8 cellular contexts compared by ENCODE assay signal in the genomic region with DNA sequence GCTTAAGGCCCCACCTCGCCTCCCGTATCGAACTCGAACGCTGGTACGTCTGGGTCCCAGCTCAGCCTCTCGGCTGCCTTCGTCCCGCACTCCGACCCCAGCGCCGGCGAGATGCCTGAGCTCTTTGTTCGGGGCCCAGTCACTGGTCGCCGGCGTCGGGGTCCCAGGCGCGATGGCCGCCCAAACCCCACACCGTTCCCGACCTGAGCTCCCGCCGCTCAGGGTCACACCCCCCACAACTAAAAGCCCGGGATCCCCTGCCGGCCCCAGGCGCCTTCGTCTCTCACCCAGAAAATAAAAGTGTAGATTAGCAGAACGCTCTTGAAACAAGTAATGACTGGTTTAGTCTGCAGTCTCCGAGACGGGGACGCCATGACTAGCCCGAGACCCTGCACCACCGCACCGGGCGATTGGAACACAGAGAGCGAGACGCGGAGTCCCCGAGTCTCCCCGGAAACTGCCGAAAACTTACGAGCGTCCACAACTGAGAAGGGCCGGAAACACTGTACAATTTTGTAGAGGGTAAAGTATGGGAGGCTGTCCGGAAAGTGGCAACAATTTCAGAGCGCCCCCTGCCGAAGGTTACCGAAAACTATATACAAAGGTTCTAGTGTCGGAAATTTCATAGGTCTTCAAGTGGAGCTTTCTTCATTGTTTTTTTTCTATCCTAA. TPM values are rescaled to one million over a fixed set of nuclear protein-coding genes. Genes with fewer than 3 reads are reported as not detected.
DNase-seq lines count a peak whose midpoint lies in the region; ATAC-seq, FAIRE-seq and TF ChIP-seq lines count a peak whose summit lies in the region.

Gene TSPAN6 (minus strand): TSS at position 486 of the 671 bp plus-strand sequence. CDS start 112 bp downstream, at position 374.

- peak within 1 kb of the TSS; percentile 24 for H2BK120ac ChIP-seq in H9 (ENCODE audit: low read depth, low read length, poor library complexity, severe bottlenecking)

- H3K4me1 ChIP-seq in H9 (ENCODE audit: insufficient read depth, low read length) (no peaks in the 10 kb centered on the region; the same call in 1 of the 2 replicates), small intestine (ENCODE audit: control insufficient read depth in 2 of 2, insufficient read depth in 1 of 2, low read depth in 1 of 2, low read length in 1 of 2) (no peaks in the 10 kb centered on the region)

- no peak within 1 kb of the TSS for H2BK15ac ChIP-seq in H9 (ENCODE audit: low read depth, low read length)

- no CpG with 5 or more reads among the region's 51 CpGs for WGBS in H9 (ENCODE audit: extremely low coverage, insufficient read length, low lambda C conversion rate)
- WGBS in small intestine, 3 donors = 2 to 36% (median 12%) methylated on average over 47 to 51 of the region's 51 CpGs

- H3K27ac Mint-ChIP-seq in H9 (peak within 1 kb of the TSS; percentile 92 to 99 (median 99)), WTC11 (peak within 1 kb of the TSS; percentile 99), immature natural killer cell (no peak within 1 kb of the TSS)

- H2BK12ac ChIP-seq in H9 (ENCODE audit: insufficient read length, low read depth, low read length) = no peak within 1 kb of the TSS

- H2BK5ac ChIP-seq in H9 (ENCODE audit: insufficient read length, low read length) = no peak within 1 kb of the TSS

- H3K79me1 ChIP-seq in H9 (ENCODE audit: insufficient read depth, low read depth, low read length, poor library complexity, severe bottlenecking) = no peaks in the 10 kb centered on the region

- peak within 1 kb of the TSS; percentile 65 to 66 for H3K4me3 ChIP-seq in cardiac fibroblast (replicated peaks in 1 of 2; ENCODE audit: low read depth in 2 of 2, low read length in 2 of 2)
- H3K4me3 ChIP-seq in small intestine (ENCODE audit: low read depth in 1 of 2, low read length in 2 of 2) = peak within 1 kb of the TSS; percentile 36 to 53

- H4K5ac ChIP-seq in H9 (ENCODE audit: insufficient read length, low read depth, low read length) = no peak within 1 kb of the TSS

- no peak within 1 kb of the TSS for H3K23ac ChIP-seq in H9 (ENCODE audit: insufficient read length, low read depth, low read length)

- H3T11ph ChIP-seq in H9 (ENCODE audit: low read length) = no peak within 1 kb of the TSS

- H3K27me3 ChIP-seq in H9 (ENCODE audit: insufficient read depth, low read length) (no peaks in the 10 kb centered on the region), small intestine (ENCODE audit: control insufficient read depth in 2 of 2, insufficient read depth in 2 of 2, low read length in 2 of 2) (no peaks in the 10 kb centered on the region)

- H2AFZ ChIP-seq in H9 (ENCODE audit: low read length) = no peak within 1 kb of the TSS

- in situ Hi-C loops in KBM-7 (cut with MboI; ENCODE audit: low pct_unique_long_range_greater_than_20kb, low sequenced_read_pairs) = no loop called here

- no peak within 1 kb of the TSS for H4K91ac ChIP-seq in H9 (ENCODE audit: insufficient read length, low read depth, low read length)

- H3K9me3 ChIP-seq in H9 (ENCODE audit: control insufficient read depth, low read depth, low read length) = no peaks in the 10 kb centered on the region
- H3K9me3 ChIP-seq in small intestine (ENCODE audit: control insufficient read depth, low read depth) = no peaks in the 10 kb centered on the region

- peak within 1 kb of the TSS; percentile 66 for H3K18ac ChIP-seq in H9 (ENCODE audit: insufficient read length, low read depth, low read length)

- peak; percentile 86 for DNase-seq in Daoy (ENCODE audit: low read depth)
- peak; percentile 72 for DNase-seq in H9
- peak; percentile 54 for DNase-seq in NCI-H128 (lab: John Stamatoyannopoulos, UW; ENCODE audit: unreplicated experiment)
- DNase-seq in WTC11 (ENCODE audit: low spot score) = peak; percentile 78
- peak; percentile 90 to 91 for DNase-seq in cardiac fibroblast (ENCODE audit: low read depth in 2 of 2)
- DNase-seq in immature natural killer cell = peak; percentile 15 to 31 (median 16)
- peak; percentile 82 for DNase-seq in small intestine
- DNase-seq in KBM-7 = no peak

- no peaks in the 10 kb centered on the region; the same call in 1 of the 2 replicates for H3K27me3 Mint-ChIP-seq in H9 (ENCODE audit: low read depth)
- no peaks in the 10 kb centered on the region for H3K27me3 Mint-ChIP-seq in WTC11 (ENCODE audit: low read depth)
- H3K27me3 Mint-ChIP-seq in immature natural killer cell (ENCODE audit: low read depth in 3 of 3) = peaks cover 8 to 26% (median 14%) of the 10 kb centered on the region in 3 donors

- H2AK5ac ChIP-seq in H9 (ENCODE audit: insufficient read length, low read length) = no peak within 1 kb of the TSS

- peak within 1 kb of the TSS; percentile 74 for H3K14ac ChIP-seq in H9 (ENCODE audit: insufficient read depth, low read length)

- H3K27ac ChIP-seq in H9 (ENCODE audit: insufficient read length, low read depth, low read length) = no peak within 1 kb of the TSS
- peak within 1 kb of the TSS in 1 of 2 donors; percentile 67 for H3K27ac ChIP-seq in small intestine (ENCODE audit: low read depth in 1 of 2, low read length in 1 of 2)

- H3K36me3 Mint-ChIP-seq in H9 (ENCODE audit: insufficient read depth in 1 of 3, low read depth in 3 of 3) (peaks cover 10 to 33% (median 22%) of the 10 kb centered on the region in 3 experiments), WTC11 (peaks cover 17% of the 10 kb centered on the region), immature natural killer cell (no peaks in the 10 kb centered on the region)

- peak; percentile 61; the same call in 2 of the 3 replicates for TF ChIP-seq CTCF in H9 (conservative IDR thresholded peaks at IDR 0.05)
- no peak; the same call in 1 of the 2 replicates for TF ChIP-seq CTCF in WTC11 (IDR thresholded peaks at IDR 0.05)
- TF ChIP-seq CTCF in cardiac fibroblast (IDR thresholded peaks at IDR 0.05; ENCODE audit: low read depth, low read length) = peak; percentile 52

- ATAC-seq in WTC11 = peak; percentile 98

- no peak within 1 kb of the TSS for H4K8ac ChIP-seq in H9 (replicated peaks; ENCODE audit: insufficient read length, low read depth, low read length)

- H3K23me2 ChIP-seq in H9 (ENCODE audit: insufficient read length, low read depth, low read length, poor library complexity, severe bottlenecking) = no peaks in the 10 kb centered on the region

- H3K4me3 Mint-ChIP-seq in H9 = peak within 1 kb of the TSS; percentile 84 to 96
- peak within 1 kb of the TSS; percentile 97 for H3K4me3 Mint-ChIP-seq in WTC11
- H3K4me3 Mint-ChIP-seq in immature natural killer cell = peak within 1 kb of the TSS; percentile 75 to 79 (median 76)

- H3K4me1 Mint-ChIP-seq in H9 (peaks cover 8 to 12% of the 10 kb centered on the region in 2 experiments), WTC11 (peaks cover 23% of the 10 kb centered on the region), immature natural killer cell (peaks cover 4 to 9% of the 10 kb centered on the region in 2 donors)

- no peaks in the 10 kb centered on the region for H3K79me2 ChIP-seq in H9 (ENCODE audit: insufficient read depth, low read length)

- CTCF ChIA-PET in WTC11 (lab: Charles Lee) = interaction anchor here (0.6 to 3.0 kb wide), 15 partner anchors 9 to 241 kb away, joined by 3 to 19 read pairs (median 4); no protein-coding TSS in a partner anchor

- H3K56ac ChIP-seq in H9 (ENCODE audit: insufficient read length, low read depth, low read length) = no peak within 1 kb of the TSS

- FAIRE-seq in small intestine (lab: Jason Lieb, UNC) = no peak

- POLR2A ChIA-PET in WTC11 (lab: Charles Lee) = no interaction called here

- peak within 1 kb of the TSS; percentile 51 for H3K4me2 ChIP-seq in H9 (ENCODE audit: insufficient read depth, insufficient read length, low read length)

- H4K20me1 ChIP-seq in H9 (ENCODE audit: control insufficient read depth, insufficient read depth, insufficient read length) = no peaks in the 10 kb centered on the region

- no peak within 1 kb of the TSS for H3K4ac ChIP-seq in H9 (ENCODE audit: low read depth, low read length)

- H3K9ac ChIP-seq in H9 (ENCODE audit: extremely low read depth, insufficient read length, low read length) = peak within 1 kb of the TSS; percentile 70

- no peak within 1 kb of the TSS for H2BK20ac ChIP-seq in H9 (ENCODE audit: low read depth, low read length, poor library complexity, severe bottlenecking)

- H3K9me3 Mint-ChIP-seq in H9 (peaks cover 4 to 58% of the 10 kb centered on the region in 2 experiments; a peak in 4 of 5 replicates), WTC11 (no peaks in the 10 kb centered on the region), immature natural killer cell (peaks cover 0 to 9% (median 1%) of the 10 kb centered on the region in 6 donors)

- no peaks in the 10 kb centered on the region for H3K36me3 ChIP-seq in small intestine (ENCODE audit: control insufficient read depth in 2 of 2, insufficient read depth in 2 of 2, low read length in 2 of 2)

TF ChIP-seq in WTC11, 78 proteins besides CTCF, POLR2A, EP300 and RAD21 (continues in another document):
- TF ChIP-seq ZNF423 (CRISPR knock-in tag; IDR thresholded peaks at IDR 0.05) = no peak
- TF ChIP-seq, protein P1, sequence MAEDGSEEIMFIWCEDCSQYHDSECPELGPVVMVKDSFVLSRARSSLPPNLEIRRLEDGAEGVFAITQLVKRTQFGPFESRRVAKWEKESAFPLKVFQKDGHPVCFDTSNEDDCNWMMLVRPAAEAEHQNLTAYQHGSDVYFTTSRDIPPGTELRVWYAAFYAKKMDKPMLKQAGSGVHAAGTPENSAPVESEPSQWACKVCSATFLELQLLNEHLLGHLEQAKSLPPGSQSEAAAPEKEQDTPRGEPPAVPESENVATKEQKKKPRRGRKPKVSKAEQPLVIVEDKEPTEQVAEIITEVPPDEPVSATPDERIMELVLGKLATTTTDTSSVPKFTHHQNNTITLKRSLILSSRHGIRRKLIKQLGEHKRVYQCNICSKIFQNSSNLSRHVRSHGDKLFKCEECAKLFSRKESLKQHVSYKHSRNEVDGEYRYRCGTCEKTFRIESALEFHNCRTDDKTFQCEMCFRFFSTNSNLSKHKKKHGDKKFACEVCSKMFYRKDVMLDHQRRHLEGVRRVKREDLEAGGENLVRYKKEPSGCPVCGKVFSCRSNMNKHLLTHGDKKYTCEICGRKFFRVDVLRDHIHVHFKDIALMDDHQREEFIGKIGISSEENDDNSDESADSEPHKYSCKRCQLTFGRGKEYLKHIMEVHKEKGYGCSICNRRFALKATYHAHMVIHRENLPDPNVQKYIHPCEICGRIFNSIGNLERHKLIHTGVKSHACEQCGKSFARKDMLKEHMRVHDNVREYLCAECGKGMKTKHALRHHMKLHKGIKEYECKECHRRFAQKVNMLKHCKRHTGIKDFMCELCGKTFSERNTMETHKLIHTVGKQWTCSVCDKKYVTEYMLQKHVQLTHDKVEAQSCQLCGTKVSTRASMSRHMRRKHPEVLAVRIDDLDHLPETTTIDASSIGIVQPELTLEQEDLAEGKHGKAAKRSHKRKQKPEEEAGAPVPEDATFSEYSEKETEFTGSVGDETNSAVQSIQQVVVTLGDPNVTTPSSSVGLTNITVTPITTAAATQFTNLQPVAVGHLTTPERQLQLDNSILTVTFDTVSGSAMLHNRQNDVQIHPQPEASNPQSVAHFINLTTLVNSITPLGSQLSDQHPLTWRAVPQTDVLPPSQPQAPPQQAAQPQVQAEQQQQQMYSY (CRISPR knock-in tag; IDR thresholded peaks at IDR 0.05) = no peak
- TF ChIP-seq RORB (CRISPR knock-in tag; IDR thresholded peaks at IDR 0.05) = no peak

RNA-seq across cellular contexts. Expression of gene TSPAN6, which starts in this region (rescaled TPM):
- total RNA-seq in Daoy (2014; rRNA removed; shearing (Covaris generic)) = 36.3 and 39.1 TPM in 2 replicates
- total RNA-seq in H9 (2021) (61.3 and 62.8 TPM in 2 replicates), WTC11 (2021) (47.0 to 50.5 TPM (median 49.8 TPM) in 3 replicates)
- polyA plus RNA-seq in immature natural killer cell (under 1 TPM in 1 of 3 donors, not detected in 2; 0.64 TPM), small intestine (10 to 100 TPM in 1 of 3 donors, 1 to 10 TPM in 2; 8.1 to 26.4 (median 9.8) TPM)

Comparison
In these comparisons a context has a peak if more than half of its experiments do, and no peak if none do; other contexts are left out.
1. RNA of gene TSPAN6 (polyA plus RNA-seq): 8.1 to 26.4 TPM in small intestine; 0.64 TPM in immature natural killer cell; every median in the first group is over 4 times any median in the second.
2. Peak in DNase-seq in immature natural killer cell; RNA of the gene not detected or under 1 TPM.
3. H3K27ac Mint-ChIP-seq: peak in H9 (3 of 3) and WTC11 (single experiment); none in immature natural killer cell (0 of 6).
4. Peak in every context shown above with its lines, with median percentiles within 50 percentile points of each other: H3K4me3 Mint-ChIP-seq.